ENCODE assay signal across 1 cellular context in the genomic region with DNA sequence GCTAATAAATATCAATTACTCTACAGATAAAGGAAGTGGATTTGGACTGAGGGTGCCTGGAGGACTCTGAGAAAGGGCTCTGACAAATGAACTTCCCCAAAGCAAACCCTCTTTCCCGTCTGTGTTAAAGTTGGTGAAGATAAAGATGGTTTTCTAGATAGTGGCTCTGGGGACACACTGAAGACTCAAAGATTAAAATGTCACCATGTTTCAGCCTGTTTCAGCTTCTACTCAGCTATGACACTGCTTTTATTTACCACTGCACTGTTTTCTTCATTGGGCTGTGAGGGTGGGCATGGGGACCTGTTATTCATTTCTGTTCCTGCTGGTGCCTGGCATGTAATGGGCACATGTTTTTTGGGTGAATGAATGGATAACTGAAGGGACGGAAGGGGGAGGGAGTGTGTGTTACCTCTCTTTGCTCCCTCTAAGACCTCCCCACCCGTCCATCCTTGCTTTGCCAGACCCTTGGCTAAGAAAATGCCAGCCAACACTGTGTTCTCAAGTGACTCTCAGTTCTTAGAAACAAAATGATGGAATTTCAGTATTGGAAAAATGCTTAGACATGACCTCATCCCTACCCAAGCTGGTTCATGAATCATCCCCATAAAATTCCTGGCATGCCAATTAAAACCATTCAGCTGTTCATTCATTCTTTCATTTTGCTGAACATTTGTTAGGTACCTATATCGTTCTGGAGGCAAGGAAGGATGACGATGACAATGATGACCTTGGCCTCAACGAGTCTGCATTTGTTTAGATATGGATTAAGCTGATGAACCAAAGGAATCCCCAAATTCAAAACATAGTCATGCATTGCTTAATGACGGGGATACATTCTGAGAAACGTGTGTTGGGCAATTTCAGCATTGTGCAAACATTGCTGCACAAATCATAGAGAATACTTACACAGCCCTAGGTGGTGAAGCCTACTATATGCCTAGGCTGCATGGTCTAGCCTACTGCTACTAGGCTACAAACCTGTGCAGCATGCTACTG.
TF ChIP-seq lines count a peak whose summit lies in the region.

No MANE protein-coding gene starts in this region.

TF ChIP-seq in A549, 52 proteins besides CTCF, POLR2A, EP300 and RAD21 (continued from another document):
- TF ChIP-seq ZC3H11A (IDR thresholded peaks at IDR 0.05), result no peak
- TF ChIP-seq ZNF302 (CRISPR knock-in tag; IDR thresholded peaks at IDR 0.05), result no peak
- no peak for TF ChIP-seq ESRRA (IDR thresholded peaks at IDR 0.05; ENCODE audit: borderline replicate concordance, low read length)
- TF ChIP-seq MAFK (IDR thresholded peaks at IDR 0.05; ENCODE audit: partially characterized antibody), result peak; percentile 30
- TF ChIP-seq, protein P1, sequence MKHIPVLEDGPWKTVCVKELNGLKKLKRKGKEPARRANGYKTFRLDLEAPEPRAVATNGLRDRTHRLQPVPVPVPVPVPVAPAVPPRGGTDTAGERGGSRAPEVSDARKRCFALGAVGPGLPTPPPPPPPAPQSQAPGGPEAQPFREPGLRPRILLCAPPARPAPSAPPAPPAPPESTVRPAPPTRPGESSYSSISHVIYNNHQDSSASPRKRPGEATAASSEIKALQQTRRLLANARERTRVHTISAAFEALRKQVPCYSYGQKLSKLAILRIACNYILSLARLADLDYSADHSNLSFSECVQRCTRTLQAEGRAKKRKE (CRISPR knock-in tag; IDR thresholded peaks at IDR 0.05; ENCODE audit: low read depth), result no peak
- TF ChIP-seq ZFP36 (IDR thresholded peaks at IDR 0.05; ENCODE audit: borderline replicate concordance, partially characterized antibody), result no peak
- TF ChIP-seq, protein P2, sequence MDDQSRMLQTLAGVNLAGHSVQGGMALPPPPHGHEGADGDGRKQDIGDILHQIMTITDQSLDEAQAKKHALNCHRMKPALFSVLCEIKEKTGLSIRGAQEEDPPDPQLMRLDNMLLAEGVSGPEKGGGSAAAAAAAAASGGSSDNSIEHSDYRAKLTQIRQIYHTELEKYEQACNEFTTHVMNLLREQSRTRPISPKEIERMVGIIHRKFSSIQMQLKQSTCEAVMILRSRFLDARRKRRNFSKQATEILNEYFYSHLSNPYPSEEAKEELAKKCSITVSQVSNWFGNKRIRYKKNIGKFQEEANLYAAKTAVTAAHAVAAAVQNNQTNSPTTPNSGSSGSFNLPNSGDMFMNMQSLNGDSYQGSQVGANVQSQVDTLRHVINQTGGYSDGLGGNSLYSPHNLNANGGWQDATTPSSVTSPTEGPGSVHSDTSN (IDR thresholded peaks at IDR 0.05), result peak; percentile 76; the same call in 1 of the 2 replicates
- TF ChIP-seq HMGXB4 (CRISPR knock-in tag; IDR thresholded peaks at IDR 0.05; ENCODE audit: borderline replicate concordance), result no peak
- TF ChIP-seq EHMT2 (IDR thresholded peaks at IDR 0.05; ENCODE audit: low read depth), result no peak
- TF ChIP-seq BCL3 (IDR thresholded peaks at IDR 0.05), result peak; percentile 84; the same call in 1 of the 3 replicates
- TF ChIP-seq POLR2AphosphoS2 (conservative IDR thresholded peaks at IDR 0.05; ENCODE audit: low read length), result no peak
- no peak for TF ChIP-seq ELK1 (IDR thresholded peaks at IDR 0.05; ENCODE audit: low read depth, low read length)
- TF ChIP-seq, protein P3, sequence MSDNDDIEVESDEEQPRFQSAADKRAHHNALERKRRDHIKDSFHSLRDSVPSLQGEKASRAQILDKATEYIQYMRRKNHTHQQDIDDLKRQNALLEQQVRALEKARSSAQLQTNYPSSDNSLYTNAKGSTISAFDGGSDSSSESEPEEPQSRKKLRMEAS (IDR thresholded peaks at IDR 0.05), result peak; percentile 75
- no peak for TF ChIP-seq KDM1A (IDR thresholded peaks at IDR 0.05; ENCODE audit: low read depth)
- TF ChIP-seq HDAC2 (IDR thresholded peaks at IDR 0.05), result no peak
- TF ChIP-seq KDM5A (IDR thresholded peaks at IDR 0.05), result no peak
- TF ChIP-seq FOXS1 (CRISPR knock-in tag; IDR thresholded peaks at IDR 0.05), result no peak
- TF ChIP-seq RNF2 (IDR thresholded peaks at IDR 0.05; ENCODE audit: borderline replicate concordance, low read depth), result no peak
- TF ChIP-seq CBX8 (IDR thresholded peaks at IDR 0.05), result no peak
- TF ChIP-seq PHF8 (IDR thresholded peaks at IDR 0.05; ENCODE audit: borderline replicate concordance, low read depth), result no peak
- TF ChIP-seq HOXB13 (CRISPR knock-in tag; IDR thresholded peaks at IDR 0.05; ENCODE audit: low read depth), result no peak; the same call in 1 of the 2 replicates
- no peak for TF ChIP-seq FOSB (CRISPR knock-in tag; IDR thresholded peaks at IDR 0.05)
- peak; percentile 93 for TF ChIP-seq HES2 (IDR thresholded peaks at IDR 0.05)
- peak; percentile 93 to 95; a peak in 4 of 5 replicates for TF ChIP-seq JUN (IDR thresholded peaks at IDR 0.05)
- no peak for TF ChIP-seq BHLHE40 (IDR thresholded peaks at IDR 0.05; ENCODE audit: low read depth, low read length)
- TF ChIP-seq CHD2 (IDR thresholded peaks at IDR 0.05; ENCODE audit: low read length, partially characterized antibody), result no peak
- TF ChIP-seq HEYL (CRISPR knock-in tag; IDR thresholded peaks at IDR 0.05), result no peak
- no peak for TF ChIP-seq MAZ (IDR thresholded peaks at IDR 0.05; ENCODE audit: borderline replicate concordance, low read depth, low read length)
- TF ChIP-seq, protein P4, sequence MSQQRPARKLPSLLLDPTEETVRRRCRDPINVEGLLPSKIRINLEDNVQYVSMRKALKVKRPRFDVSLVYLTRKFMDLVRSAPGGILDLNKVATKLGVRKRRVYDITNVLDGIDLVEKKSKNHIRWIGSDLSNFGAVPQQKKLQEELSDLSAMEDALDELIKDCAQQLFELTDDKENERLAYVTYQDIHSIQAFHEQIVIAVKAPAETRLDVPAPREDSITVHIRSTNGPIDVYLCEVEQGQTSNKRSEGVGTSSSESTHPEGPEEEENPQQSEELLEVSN (IDR thresholded peaks at IDR 0.05; ENCODE audit: borderline replicate concordance, low read depth), result no peak
- TF ChIP-seq EHF (CRISPR knock-in tag; IDR thresholded peaks at IDR 0.05), result no peak
- no peak for TF ChIP-seq HOXB5 (CRISPR knock-in tag; IDR thresholded peaks at IDR 0.05)
- TF ChIP-seq ZSCAN20 (CRISPR knock-in tag; IDR thresholded peaks at IDR 0.05), result no peak
- no peak for TF ChIP-seq RCOR1 (IDR thresholded peaks at IDR 0.05; ENCODE audit: low read depth, low read length)
- TF ChIP-seq SREBF2 (IDR thresholded peaks at IDR 0.05), result no peak
- TF ChIP-seq RARB (CRISPR knock-in tag; IDR thresholded peaks at IDR 0.05), result no peak
- peak; percentile 87 for TF ChIP-seq FOSL2 (IDR thresholded peaks at IDR 0.05)
- TF ChIP-seq FOSL2 (CRISPR knock-in tag; IDR thresholded peaks at IDR 0.05), result peak; percentile 89
- no peak for TF ChIP-seq RFX5 (IDR thresholded peaks at IDR 0.05)
- TF ChIP-seq GATA3 (IDR thresholded peaks at IDR 0.05; ENCODE audit: borderline replicate concordance), result peak; percentile 94
- TF ChIP-seq CHD4 (IDR thresholded peaks at IDR 0.05; ENCODE audit: borderline replicate concordance), result no peak
